In the genomic region with DNA sequence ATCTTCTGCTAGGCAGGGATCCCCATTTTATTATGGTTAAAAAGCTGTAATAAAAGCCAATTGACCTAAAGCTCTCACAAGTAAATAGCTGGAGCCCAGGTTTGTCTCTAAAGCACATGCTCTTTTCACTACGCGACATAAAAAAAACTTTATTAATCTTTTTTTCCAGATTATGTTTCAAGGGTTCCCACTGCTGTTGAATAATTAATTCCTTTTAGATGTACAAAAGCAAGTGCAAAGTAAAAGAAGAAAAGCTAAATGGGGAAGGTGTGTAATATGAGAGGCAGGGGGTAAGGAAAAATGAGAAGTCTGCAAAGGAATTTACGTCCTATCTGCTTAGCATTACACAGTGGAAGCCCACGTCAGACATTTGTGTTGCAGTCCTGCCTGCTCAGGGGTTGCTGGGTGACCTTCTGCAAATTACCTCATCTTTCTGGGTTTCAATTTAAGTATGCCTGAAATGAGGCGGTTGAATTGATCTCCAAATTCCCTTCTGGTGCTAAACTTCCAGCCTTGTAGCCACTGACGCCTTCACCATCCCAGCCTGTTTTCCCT, we compare ENCODE assay signal across 8 cellular contexts. TPM values are rescaled to one million over a fixed set of nuclear protein-coding genes. Genes with fewer than 3 reads are reported as not detected.
DNase-seq lines count a peak whose midpoint lies in the region; ATAC-seq and TF ChIP-seq lines count a peak whose summit lies in the region.

No MANE protein-coding gene starts in this region.

- H3K27ac Mint-ChIP-seq in activated T-helper 17 cell treated with anti-CD3 and anti-CD28 coated beads, Interleukin-2, amount 50 U/mL, for 72 hours: peak overlapping the region; percentile 100
- H3K27ac Mint-ChIP-seq in osteocyte (ENCODE audit: unreplicated experiment): peak overlapping the region; percentile 99

- no peak for DNase-seq in activated CD4-positive, CD25-positive, alpha-beta regulatory T cell treated with anti-CD3 and anti-CD28 coated beads, Interleukin-2, amount 50 U/mL, for 72 hours
- DNase-seq in NCI-H69 (lab: John Stamatoyannopoulos, UW) (peak; percentile 20), glomerular visceral epithelial cell (ENCODE audit: extremely low spot score) (peak; percentile 75), osteocyte (ENCODE audit: extremely low spot score, unreplicated experiment) (no peak), NCI-H2196 (lab: John Stamatoyannopoulos, UW; ENCODE audit: unreplicated experiment) (no peak)

- H3K4me1 Mint-ChIP-seq in activated T-helper 17 cell treated with anti-CD3 and anti-CD28 coated beads, Interleukin-2, amount 50 U/mL, for 72 hours: peaks cover 18% of the 10 kb centered on the region
- peaks cover 44% of the 10 kb centered on the region for H3K4me1 Mint-ChIP-seq in osteocyte (ENCODE audit: unreplicated experiment)

- TF ChIP-seq CTCF in osteocyte (IDR thresholded peaks at IDR 0.05): no peak

- peaks cover 51% of the 10 kb centered on the region for H3K36me3 Mint-ChIP-seq in activated T-helper 17 cell treated with anti-CD3 and anti-CD28 coated beads, Interleukin-2, amount 50 U/mL, for 72 hours (ENCODE audit: low read depth)
- H3K36me3 Mint-ChIP-seq in osteocyte (ENCODE audit: unreplicated experiment): no peaks in the 10 kb centered on the region

- no peaks in the 10 kb centered on the region for H3K27me3 Mint-ChIP-seq in activated T-helper 17 cell treated with anti-CD3 and anti-CD28 coated beads, Interleukin-2, amount 50 U/mL, for 72 hours
- no peaks in the 10 kb centered on the region for H3K27me3 Mint-ChIP-seq in osteocyte (ENCODE audit: unreplicated experiment)

- H3K9me3 Mint-ChIP-seq in activated T-helper 17 cell treated with anti-CD3 and anti-CD28 coated beads, Interleukin-2, amount 50 U/mL, for 72 hours: no peaks in the 10 kb centered on the region
- no peaks in the 10 kb centered on the region for H3K9me3 Mint-ChIP-seq in osteocyte (ENCODE audit: unreplicated experiment)

- ATAC-seq in activated CD4-positive, CD25-positive, alpha-beta regulatory T cell treated with anti-CD3 and anti-CD28 coated beads, Interleukin-2, amount 50 U/mL, for 24 hours: peak; percentile 39 to 47
- peak; percentile 22 for ATAC-seq in HG02763 (IDR thresholded peaks at IDR 0.05; ENCODE audit: unreplicated experiment)
- peak; percentile 61 for ATAC-seq in activated T-helper 17 cell treated with anti-CD3 and anti-CD28 coated beads, Interleukin-2, amount 50 U/mL, for 72 hours (replicated peaks)

- peak overlapping the region; percentile 88 for H3K4me3 Mint-ChIP-seq in activated T-helper 17 cell treated with anti-CD3 and anti-CD28 coated beads, Interleukin-2, amount 50 U/mL, for 72 hours
- H3K4me3 Mint-ChIP-seq in osteocyte (ENCODE audit: unreplicated experiment): peak overlapping the region; percentile 98

RNA-seq across cellular contexts. Expression of gene NABP1, which starts 0.8 kb away (rescaled TPM):
- total RNA-seq in activated T-helper 17 cell treated with anti-CD3 and anti-CD28 coated beads, Interleukin-2, amount 50 U/mL, for 72 hours: 10 to 100 TPM; 81.6 to 98.4 TPM
- total RNA-seq in osteocyte: 10.6 and 12.2 TPM in 2 replicates

Comparison
In these comparisons a context has a peak if more than half of its experiments do, and no peak if none do; other contexts are left out.
1. DNase-seq: peak in NCI-H69 (single experiment) and glomerular visceral epithelial cell (single experiment); none in activated CD4-positive, CD25-positive, alpha-beta regulatory T cell treated with anti-CD3 and anti-CD28 coated beads, Interleukin-2, amount 50 U/mL, for 72 hours (single experiment), osteocyte (single experiment) and NCI-H2196 (single experiment).
2. Peak in every context shown above with its lines, with median percentiles within 50 percentile points of each other: ATAC-seq.